ENCODE assay signal across 1 cellular context in the genomic region with DNA sequence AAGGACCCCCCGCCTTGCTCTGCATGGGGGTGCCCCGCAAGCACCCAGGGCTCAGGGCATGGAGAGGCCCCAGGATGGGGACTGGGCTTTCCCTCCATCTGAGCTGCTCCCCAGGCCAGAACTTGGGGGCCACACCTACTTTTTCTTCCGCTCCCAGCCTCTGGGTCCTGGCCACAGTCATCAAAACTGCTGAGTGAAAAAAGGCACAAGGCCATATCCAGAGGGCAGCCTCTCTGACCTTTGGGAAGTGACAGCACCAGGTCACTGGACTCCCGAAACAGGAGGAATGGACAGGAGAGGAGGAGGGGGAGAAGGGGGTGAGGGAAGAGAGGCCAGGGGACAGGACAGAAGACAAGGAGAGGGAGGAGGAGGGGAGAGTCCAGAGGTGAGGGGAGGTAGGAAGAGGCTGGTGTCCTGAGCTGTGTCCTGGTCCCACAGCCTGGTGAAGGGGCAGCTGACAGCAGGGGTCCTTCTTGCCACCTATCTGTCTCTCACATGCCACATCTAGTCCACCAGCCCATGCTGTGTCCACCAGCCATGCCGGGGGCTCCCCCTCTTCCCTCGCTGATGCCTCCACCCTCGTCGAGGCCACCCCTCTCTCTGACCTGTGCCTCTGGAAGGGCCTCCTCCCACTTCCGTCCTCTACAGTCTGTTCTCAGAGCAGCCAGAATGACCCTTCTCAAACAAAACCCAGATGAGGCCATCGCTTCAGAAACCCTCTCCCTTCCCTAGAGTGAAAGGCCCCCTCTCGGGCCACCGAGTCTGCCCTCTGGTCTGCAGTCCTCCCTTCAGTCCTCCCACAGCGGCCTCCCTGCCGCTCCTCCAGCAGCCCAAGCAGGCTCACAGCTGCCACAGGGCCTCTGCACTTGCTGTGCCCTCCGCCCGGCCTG.
A peak's percentile ranks its signal among the peaks of the same experiment; 100 is the strongest.
TF ChIP-seq lines count a peak whose summit lies in the region.

No MANE protein-coding gene starts in this region.

TF ChIP-seq in HepG2, 621 proteins besides CTCF, POLR2A, EP300 and RAD21 (continued from another document and continues in another):
- 0 out of 2 replicates have a peak, but pooled peaks have one; percentile 47 for TF ChIP-seq KLF11 (CRISPR knock-in tag; IDR thresholded peaks at IDR 0.05)
- TF ChIP-seq ZNF350 (CRISPR knock-in tag; IDR thresholded peaks at IDR 0.05; ENCODE audit: borderline replicate concordance, low read depth), result peak; percentile 28
- TF ChIP-seq STAT5B (CRISPR knock-in tag; IDR thresholded peaks at IDR 0.05), result no peak
- peak; percentile 66 for TF ChIP-seq HNF4G (IDR thresholded peaks at IDR 0.05; ENCODE audit: borderline replicate concordance, low read depth, low read length)
- TF ChIP-seq HNF4G (CRISPR knock-in tag; IDR thresholded peaks at IDR 0.05; ENCODE audit: borderline replicate concordance, low read depth), result peak; percentile 68; the same call in 1 of the 2 replicates
- no peak for TF ChIP-seq TSC22D2 (CRISPR knock-in tag; IDR thresholded peaks at IDR 0.05; ENCODE audit: borderline replicate concordance)
- TF ChIP-seq ZNF282 (IDR thresholded peaks at IDR 0.05; ENCODE audit: partially characterized antibody), result no peak
- no peak for TF ChIP-seq FOXP1 (IDR thresholded peaks at IDR 0.05)
- peak; percentile 39 for TF ChIP-seq FOXP1 (CRISPR knock-in tag; IDR thresholded peaks at IDR 0.05)
- TF ChIP-seq KDM4B (CRISPR knock-in tag; IDR thresholded peaks at IDR 0.05), result no peak
- TF ChIP-seq, protein P1, sequence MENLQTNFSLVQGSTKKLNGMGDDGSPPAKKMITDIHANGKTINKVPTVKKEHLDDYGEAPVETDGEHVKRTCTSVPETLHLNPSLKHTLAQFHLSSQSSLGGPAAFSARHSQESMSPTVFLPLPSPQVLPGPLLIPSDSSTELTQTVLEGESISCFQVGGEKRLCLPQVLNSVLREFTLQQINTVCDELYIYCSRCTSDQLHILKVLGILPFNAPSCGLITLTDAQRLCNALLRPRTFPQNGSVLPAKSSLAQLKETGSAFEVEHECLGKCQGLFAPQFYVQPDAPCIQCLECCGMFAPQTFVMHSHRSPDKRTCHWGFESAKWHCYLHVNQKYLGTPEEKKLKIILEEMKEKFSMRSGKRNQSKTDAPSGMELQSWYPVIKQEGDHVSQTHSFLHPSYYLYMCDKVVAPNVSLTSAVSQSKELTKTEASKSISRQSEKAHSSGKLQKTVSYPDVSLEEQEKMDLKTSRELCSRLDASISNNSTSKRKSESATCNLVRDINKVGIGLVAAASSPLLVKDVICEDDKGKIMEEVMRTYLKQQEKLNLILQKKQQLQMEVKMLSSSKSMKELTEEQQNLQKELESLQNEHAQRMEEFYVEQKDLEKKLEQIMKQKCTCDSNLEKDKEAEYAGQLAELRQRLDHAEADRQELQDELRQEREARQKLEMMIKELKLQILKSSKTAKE (CRISPR knock-in tag; IDR thresholded peaks at IDR 0.05; ENCODE audit: borderline replicate concordance), result peak; percentile 90; the same call in 1 of the 2 replicates
- TF ChIP-seq ZNF790 (CRISPR knock-in tag; IDR thresholded peaks at IDR 0.05; ENCODE audit: borderline replicate concordance), result no peak
- TF ChIP-seq, protein P2, sequence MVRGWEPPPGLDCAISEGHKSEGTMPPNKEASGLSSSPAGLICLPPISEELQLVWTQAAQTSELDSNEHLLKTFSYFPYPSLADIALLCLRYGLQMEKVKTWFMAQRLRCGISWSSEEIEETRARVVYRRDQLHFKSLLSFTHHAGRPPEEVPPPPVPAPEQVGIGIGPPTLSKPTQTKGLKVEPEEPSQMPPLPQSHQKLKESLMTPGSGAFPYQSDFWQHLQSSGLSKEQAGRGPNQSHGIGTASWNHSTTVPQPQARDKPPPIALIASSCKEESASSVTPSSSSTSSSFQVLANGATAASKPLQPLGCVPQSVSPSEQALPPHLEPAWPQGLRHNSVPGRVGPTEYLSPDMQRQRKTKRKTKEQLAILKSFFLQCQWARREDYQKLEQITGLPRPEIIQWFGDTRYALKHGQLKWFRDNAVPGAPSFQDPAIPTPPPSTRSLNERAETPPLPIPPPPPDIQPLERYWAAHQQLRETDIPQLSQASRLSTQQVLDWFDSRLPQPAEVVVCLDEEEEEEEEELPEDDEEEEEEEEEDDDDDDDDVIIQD (CRISPR knock-in tag; IDR thresholded peaks at IDR 0.05; ENCODE audit: low read depth), result peak; percentile 18; the same call in 1 of the 2 replicates
- peak; percentile 88 for TF ChIP-seq ZNF605 (CRISPR knock-in tag; IDR thresholded peaks at IDR 0.05)
- TF ChIP-seq NCOA5 (CRISPR knock-in tag; IDR thresholded peaks at IDR 0.05), result no peak
- no peak for TF ChIP-seq CHD2 (IDR thresholded peaks at IDR 0.05; ENCODE audit: low read depth, low read length)
- TF ChIP-seq, protein P3, sequence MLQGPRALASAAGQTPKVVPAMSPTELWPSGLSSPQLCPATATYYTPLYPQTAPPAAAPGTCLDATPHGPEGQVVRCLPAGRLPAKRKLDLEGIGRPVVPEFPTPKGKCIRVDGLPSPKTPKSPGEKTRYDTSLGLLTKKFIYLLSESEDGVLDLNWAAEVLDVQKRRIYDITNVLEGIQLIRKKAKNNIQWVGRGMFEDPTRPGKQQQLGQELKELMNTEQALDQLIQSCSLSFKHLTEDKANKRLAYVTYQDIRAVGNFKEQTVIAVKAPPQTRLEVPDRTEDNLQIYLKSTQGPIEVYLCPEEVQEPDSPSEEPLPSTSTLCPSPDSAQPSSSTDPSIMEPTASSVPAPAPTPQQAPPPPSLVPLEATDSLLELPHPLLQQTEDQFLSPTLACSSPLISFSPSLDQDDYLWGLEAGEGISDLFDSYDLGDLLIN (CRISPR knock-in tag; IDR thresholded peaks at IDR 0.05; ENCODE audit: borderline replicate concordance), result no peak
- peak; percentile 97 for TF ChIP-seq ZNF296 (CRISPR knock-in tag; conservative IDR thresholded peaks at IDR 0.05)
- TF ChIP-seq HOXA9 (CRISPR knock-in tag; IDR thresholded peaks at IDR 0.05; ENCODE audit: borderline replicate concordance), result no peak
- TF ChIP-seq, protein P4, sequence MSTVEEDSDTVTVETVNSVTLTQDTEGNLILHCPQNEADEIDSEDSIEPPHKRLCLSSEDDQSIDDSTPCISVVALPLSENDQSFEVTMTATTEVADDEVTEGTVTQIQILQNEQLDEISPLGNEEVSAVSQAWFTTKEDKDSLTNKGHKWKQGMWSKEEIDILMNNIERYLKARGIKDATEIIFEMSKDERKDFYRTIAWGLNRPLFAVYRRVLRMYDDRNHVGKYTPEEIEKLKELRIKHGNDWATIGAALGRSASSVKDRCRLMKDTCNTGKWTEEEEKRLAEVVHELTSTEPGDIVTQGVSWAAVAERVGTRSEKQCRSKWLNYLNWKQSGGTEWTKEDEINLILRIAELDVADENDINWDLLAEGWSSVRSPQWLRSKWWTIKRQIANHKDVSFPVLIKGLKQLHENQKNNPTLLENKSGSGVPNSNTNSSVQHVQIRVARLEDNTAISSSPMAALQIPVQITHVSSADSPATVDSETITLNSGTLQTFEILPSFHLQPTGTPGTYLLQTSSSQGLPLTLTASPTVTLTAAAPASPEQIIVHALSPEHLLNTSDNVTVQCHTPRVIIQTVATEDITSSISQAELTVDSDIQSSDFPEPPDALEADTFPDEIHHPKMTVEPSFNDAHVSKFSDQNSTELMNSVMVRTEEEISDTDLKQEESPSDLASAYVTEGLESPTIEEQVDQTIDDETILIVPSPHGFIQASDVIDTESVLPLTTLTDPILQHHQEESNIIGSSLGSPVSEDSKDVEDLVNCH (CRISPR knock-in tag; IDR thresholded peaks at IDR 0.05), result no peak
- TF ChIP-seq GFI1 (CRISPR knock-in tag; IDR thresholded peaks at IDR 0.05; ENCODE audit: borderline replicate concordance), result 0 out of 2 replicates have a peak, but pooled peaks have one; percentile 31
- TF ChIP-seq MED8 (CRISPR knock-in tag; IDR thresholded peaks at IDR 0.05; ENCODE audit: insufficient replicate concordance), result no peak
- TF ChIP-seq, protein P5, sequence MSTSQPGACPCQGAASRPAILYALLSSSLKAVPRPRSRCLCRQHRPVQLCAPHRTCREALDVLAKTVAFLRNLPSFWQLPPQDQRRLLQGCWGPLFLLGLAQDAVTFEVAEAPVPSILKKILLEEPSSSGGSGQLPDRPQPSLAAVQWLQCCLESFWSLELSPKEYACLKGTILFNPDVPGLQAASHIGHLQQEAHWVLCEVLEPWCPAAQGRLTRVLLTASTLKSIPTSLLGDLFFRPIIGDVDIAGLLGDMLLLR (CRISPR knock-in tag; IDR thresholded peaks at IDR 0.05), result no peak
- TF ChIP-seq ZNF570 (CRISPR knock-in tag; IDR thresholded peaks at IDR 0.05; ENCODE audit: borderline replicate concordance), result no peak
- TF ChIP-seq, protein P6, sequence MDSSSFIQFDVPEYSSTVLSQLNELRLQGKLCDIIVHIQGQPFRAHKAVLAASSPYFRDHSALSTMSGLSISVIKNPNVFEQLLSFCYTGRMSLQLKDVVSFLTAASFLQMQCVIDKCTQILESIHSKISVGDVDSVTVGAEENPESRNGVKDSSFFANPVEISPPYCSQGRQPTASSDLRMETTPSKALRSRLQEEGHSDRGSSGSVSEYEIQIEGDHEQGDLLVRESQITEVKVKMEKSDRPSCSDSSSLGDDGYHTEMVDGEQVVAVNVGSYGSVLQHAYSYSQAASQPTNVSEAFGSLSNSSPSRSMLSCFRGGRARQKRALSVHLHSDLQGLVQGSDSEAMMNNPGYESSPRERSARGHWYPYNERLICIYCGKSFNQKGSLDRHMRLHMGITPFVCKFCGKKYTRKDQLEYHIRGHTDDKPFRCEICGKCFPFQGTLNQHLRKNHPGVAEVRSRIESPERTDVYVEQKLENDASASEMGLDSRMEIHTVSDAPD (CRISPR knock-in tag; IDR thresholded peaks at IDR 0.05), result 0 out of 2 replicates have a peak, but pooled peaks have one; percentile 51
- no peak for TF ChIP-seq ZNF382 (CRISPR knock-in tag; IDR thresholded peaks at IDR 0.05; ENCODE audit: borderline replicate concordance)
- TF ChIP-seq ZNF292 (CRISPR knock-in tag; IDR thresholded peaks at IDR 0.05; ENCODE audit: borderline replicate concordance, low read depth), result peak; percentile 97
- TF ChIP-seq MTA3 (CRISPR knock-in tag; IDR thresholded peaks at IDR 0.05), result no peak
- TF ChIP-seq ZNF207 (IDR thresholded peaks at IDR 0.05; ENCODE audit: borderline replicate concordance), result no peak
- TF ChIP-seq NFIC (IDR thresholded peaks at IDR 0.05; ENCODE audit: low read length), result no peak
- no peak for TF ChIP-seq CCAR2 (optimal IDR thresholded peaks at IDR 0.05; ENCODE audit: low read depth, low read length)
- TF ChIP-seq, protein P7, sequence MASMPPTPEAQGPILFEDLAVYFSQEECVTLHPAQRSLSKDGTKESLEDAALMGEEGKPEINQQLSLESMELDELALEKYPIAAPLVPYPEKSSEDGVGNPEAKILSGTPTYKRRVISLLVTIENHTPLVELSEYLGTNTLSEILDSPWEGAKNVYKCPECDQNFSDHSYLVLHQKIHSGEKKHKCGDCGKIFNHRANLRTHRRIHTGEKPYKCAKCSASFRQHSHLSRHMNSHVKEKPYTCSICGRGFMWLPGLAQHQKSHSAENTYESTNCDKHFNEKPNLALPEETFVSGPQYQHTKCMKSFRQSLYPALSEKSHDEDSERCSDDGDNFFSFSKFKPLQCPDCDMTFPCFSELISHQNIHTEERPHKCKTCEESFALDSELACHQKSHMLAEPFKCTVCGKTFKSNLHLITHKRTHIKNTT (CRISPR knock-in tag; IDR thresholded peaks at IDR 0.05), result no peak
- TF ChIP-seq ZMAT3 (CRISPR knock-in tag; conservative IDR thresholded peaks at IDR 0.05), result no peak; the same call in 1 of the 2 replicates
- no peak for TF ChIP-seq ONECUT2 (CRISPR knock-in tag; IDR thresholded peaks at IDR 0.05)
- TF ChIP-seq GABPA (IDR thresholded peaks at IDR 0.05; ENCODE audit: low read depth, low read length), result no peak
- peak; percentile 64 for TF ChIP-seq GABPA (CRISPR knock-in tag; IDR thresholded peaks at IDR 0.05; ENCODE audit: low read depth)
- peak; percentile 17; the same call in 1 of the 2 replicates for TF ChIP-seq ISL2 (CRISPR knock-in tag; IDR thresholded peaks at IDR 0.05)
- TF ChIP-seq PITX1 (CRISPR knock-in tag; IDR thresholded peaks at IDR 0.05), result peak; percentile 44
- no peak for TF ChIP-seq ZSCAN9 (CRISPR knock-in tag; IDR thresholded peaks at IDR 0.05; ENCODE audit: borderline replicate concordance)
- peak; percentile 89; the same call in 1 of the 2 replicates for TF ChIP-seq NCOA1 (CRISPR knock-in tag; IDR thresholded peaks at IDR 0.05)
- TF ChIP-seq, protein P8, sequence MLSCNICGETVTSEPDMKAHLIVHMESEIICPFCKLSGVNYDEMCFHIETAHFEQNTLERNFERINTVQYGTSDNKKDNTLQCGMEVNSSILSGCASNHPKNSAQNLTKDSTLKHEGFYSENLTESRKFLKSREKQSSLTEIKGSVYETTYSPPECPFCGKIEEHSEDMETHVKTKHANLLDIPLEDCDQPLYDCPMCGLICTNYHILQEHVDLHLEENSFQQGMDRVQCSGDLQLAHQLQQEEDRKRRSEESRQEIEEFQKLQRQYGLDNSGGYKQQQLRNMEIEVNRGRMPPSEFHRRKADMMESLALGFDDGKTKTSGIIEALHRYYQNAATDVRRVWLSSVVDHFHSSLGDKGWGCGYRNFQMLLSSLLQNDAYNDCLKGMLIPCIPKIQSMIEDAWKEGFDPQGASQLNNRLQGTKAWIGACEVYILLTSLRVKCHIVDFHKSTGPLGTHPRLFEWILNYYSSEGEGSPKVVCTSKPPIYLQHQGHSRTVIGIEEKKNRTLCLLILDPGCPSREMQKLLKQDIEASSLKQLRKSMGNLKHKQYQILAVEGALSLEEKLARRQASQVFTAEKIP (CRISPR knock-in tag; IDR thresholded peaks at IDR 0.05; ENCODE audit: borderline replicate concordance), result no peak
- TF ChIP-seq ZFP62 (CRISPR knock-in tag; IDR thresholded peaks at IDR 0.05), result no peak
- no peak for TF ChIP-seq JDP2 (CRISPR knock-in tag; IDR thresholded peaks at IDR 0.05; ENCODE audit: borderline replicate concordance)
- TF ChIP-seq, protein P9, sequence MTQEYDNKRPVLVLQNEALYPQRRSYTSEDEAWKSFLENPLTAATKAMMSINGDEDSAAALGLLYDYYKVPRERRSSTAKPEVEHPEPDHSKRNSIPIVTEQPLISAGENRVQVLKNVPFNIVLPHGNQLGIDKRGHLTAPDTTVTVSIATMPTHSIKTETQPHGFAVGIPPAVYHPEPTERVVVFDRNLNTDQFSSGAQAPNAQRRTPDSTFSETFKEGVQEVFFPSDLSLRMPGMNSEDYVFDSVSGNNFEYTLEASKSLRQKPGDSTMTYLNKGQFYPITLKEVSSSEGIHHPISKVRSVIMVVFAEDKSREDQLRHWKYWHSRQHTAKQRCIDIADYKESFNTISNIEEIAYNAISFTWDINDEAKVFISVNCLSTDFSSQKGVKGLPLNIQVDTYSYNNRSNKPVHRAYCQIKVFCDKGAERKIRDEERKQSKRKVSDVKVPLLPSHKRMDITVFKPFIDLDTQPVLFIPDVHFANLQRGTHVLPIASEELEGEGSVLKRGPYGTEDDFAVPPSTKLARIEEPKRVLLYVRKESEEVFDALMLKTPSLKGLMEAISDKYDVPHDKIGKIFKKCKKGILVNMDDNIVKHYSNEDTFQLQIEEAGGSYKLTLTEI (CRISPR knock-in tag; conservative IDR thresholded peaks at IDR 0.05), result no peak
- no peak for TF ChIP-seq TCF7L2 (IDR thresholded peaks at IDR 0.05; ENCODE audit: low read depth, low read length)
- no peak for TF ChIP-seq PLRG1 (conservative IDR thresholded peaks at IDR 0.05)
- peak; percentile 51; the same call in 1 of the 2 replicates for TF ChIP-seq POLR2G (IDR thresholded peaks at IDR 0.05; ENCODE audit: low read depth, low read length)
- peak; percentile 19; the same call in 1 of the 2 replicates for TF ChIP-seq NCOA2 (CRISPR knock-in tag; IDR thresholded peaks at IDR 0.05)
- TF ChIP-seq ZNF530 (CRISPR knock-in tag; IDR thresholded peaks at IDR 0.05; ENCODE audit: low read depth), result peak; percentile 87; the same call in 1 of the 2 replicates
- peak; percentile 66; the same call in 1 of the 2 replicates for TF ChIP-seq CCDC6 (CRISPR knock-in tag; IDR thresholded peaks at IDR 0.05)
- no peak for TF ChIP-seq JUNB (CRISPR knock-in tag; IDR thresholded peaks at IDR 0.05; ENCODE audit: borderline replicate concordance)
- TF ChIP-seq ZNF253 (CRISPR knock-in tag; IDR thresholded peaks at IDR 0.05; ENCODE audit: borderline replicate concordance), result no peak
- 0 out of 2 replicates have a peak, but pooled peaks have one; percentile 57 for TF ChIP-seq ZNF230 (CRISPR knock-in tag; IDR thresholded peaks at IDR 0.05)
- TF ChIP-seq ZNF256 (CRISPR knock-in tag; conservative IDR thresholded peaks at IDR 0.05), result no peak
